ENCODE assay signal across 8 cellular contexts in genomic region chr17:73232587-73233373, GRCh38. TPM values are rescaled to one million over a fixed set of nuclear protein-coding genes. Genes with fewer than 3 reads are reported as not detected.
A peak's percentile ranks its signal among the peaks of the same experiment; 100 is the strongest.
DNase-seq lines count a peak whose midpoint lies in the region; ATAC-seq lines count a peak whose summit lies in the region.

No MANE protein-coding gene starts in this region.

- peak overlapping the region; percentile 98 for H3K27ac Mint-ChIP-seq in activated naive CD4-positive, alpha-beta T cell treated with anti-CD3 and anti-CD28 coated beads, Interleukin-2, amount 50 U/mL, for 24 hours

- H3K4me1 Mint-ChIP-seq in activated naive CD4-positive, alpha-beta T cell treated with anti-CD3 and anti-CD28 coated beads, Interleukin-2, amount 50 U/mL, for 24 hours = peaks cover 66% of the 10 kb centered on the region

- peak overlapping the region; percentile 91 for H3K4me3 Mint-ChIP-seq in activated naive CD4-positive, alpha-beta T cell treated with anti-CD3 and anti-CD28 coated beads, Interleukin-2, amount 50 U/mL, for 24 hours

- intact Hi-C loops in cardiac septum (cut with DNase I) = loop anchor here (5.0 kb wide), 1 partner anchor 505 kb away; no protein-coding TSS in a partner anchor
- intact Hi-C loops in posterior cingulate gyrus (cut with DNase I) = loop anchor here (2.0 kb wide), 1 partner anchor 40 kb away; the partner anchor contains the start of gene COG1

- no peaks in the 10 kb centered on the region for H3K9me3 Mint-ChIP-seq in activated naive CD4-positive, alpha-beta T cell treated with anti-CD3 and anti-CD28 coated beads, Interleukin-2, amount 50 U/mL, for 24 hours

- DNase-seq in activated CD4-positive, CD25-positive, alpha-beta regulatory T cell (lab: John Stamatoyannopoulos, UW) = no peak
- DNase-seq in NCI-H146 treated with DMSO at 0.1 percent for 48 hours (lab: John Stamatoyannopoulos, UW; ENCODE audit: unreplicated experiment) = peak; percentile 18
- peak; percentile 77 for DNase-seq in cardiac septum (ENCODE audit: low spot score)
- DNase-seq in posterior cingulate gyrus = peak in 7 of 10 donors; percentile 12 to 85 (median 30)
- DNase-seq in GDM1 (lab: John Stamatoyannopoulos, UW) = no peak

- ATAC-seq in activated CD4-positive, CD25-positive, alpha-beta regulatory T cell treated with anti-CD3 and anti-CD28 coated beads, Interleukin-2, amount 50 U/mL, for 24 hours = peak; percentile 36 to 38
- peak; percentile 22 for ATAC-seq in HG02588 (IDR thresholded peaks at IDR 0.05; ENCODE audit: unreplicated experiment)

- peaks cover 7% of the 10 kb centered on the region for H3K36me3 Mint-ChIP-seq in activated naive CD4-positive, alpha-beta T cell treated with anti-CD3 and anti-CD28 coated beads, Interleukin-2, amount 50 U/mL, for 24 hours

- H3K27me3 Mint-ChIP-seq in activated naive CD4-positive, alpha-beta T cell treated with anti-CD3 and anti-CD28 coated beads, Interleukin-2, amount 50 U/mL, for 24 hours = no peaks in the 10 kb centered on the region

RNA-seq across cellular contexts. Expression of gene CPSF4L, which starts 28.9 kb away (rescaled TPM):
- not detected for total RNA-seq in cardiac septum

RNA-seq across cellular contexts. Expression of gene COG1, which starts 39.9 kb away (rescaled TPM):
- 48.5 TPM for total RNA-seq in cardiac septum

Comparison
In these comparisons a context has a peak if more than half of its experiments do, and no peak if none do; other contexts are left out.
1. DNase-seq: peak in NCI-H146 treated with DMSO at 0.1 percent for 48 hours (single experiment), cardiac septum (single experiment) and posterior cingulate gyrus (7 of 10); none in activated CD4-positive, CD25-positive, alpha-beta regulatory T cell (0 of 4) and GDM1 (single experiment).